Comparison of ENCODE assay signal across 23 cellular contexts in genomic region chr10:4088354-4089066, GRCh38.
"Had no signal": no experiment of that assay in that cellular context is flagged by ENCODE, and none has a peak within 500 bp of the region (broad histone marks: within the 10 kb centered on the region; RNA-seq: fewer than 3 reads in every experiment).

No MANE protein-coding gene starts in this region.

- H3K27ac ChIP-seq: colonic mucosa, dorsolateral prefrontal cortex, lower lobe of right lung, parathyroid adenoma, testis, uterus, WERI-Rb-1 had no signal

- H3K9ac ChIP-seq: parathyroid adenoma had no signal

- ATAC-seq: effector memory CD8-positive, alpha-beta T cell; esophagus mucosa; left lobe of liver; lower lobe of right lung; mucosa of descending colon; right cardiac atrium; stimulated activated memory B cell treated with anti-CD40 and anti-IgM and Interleukin-4, amounts not matched to agents 10 μg/mL and 1 μg/mL and 100 μg/mL, for 72 hours had no signal

- H2AFZ ChIP-seq: parathyroid adenoma had no signal

- H3K4me1 ChIP-seq: colonic mucosa, parathyroid adenoma, uterus had no signal

- H3K27me3 ChIP-seq: colonic mucosa, testis, uterus had no signal

- H3K36me3 ChIP-seq: colonic mucosa, lower lobe of right lung, uterus, WERI-Rb-1 had no signal

- DNase-seq: activated gamma-delta T cell treated with Interleukin-2 at 50 U/mL for 16 hours; activated naive CD8-positive, alpha-beta T cell treated with anti-CD3 and anti-CD28 coated beads, Interleukin-2, amount 10 ng/mL, durations not matched to agents 7 days and 5 days; activated T-cell treated with anti-CD3 and anti-CD28 coated beads, Interleukin-2, amount 50 U/mL, for 24 hours; amniotic stem cell; colonic mucosa; dorsolateral prefrontal cortex; effector memory CD8-positive, alpha-beta T cell; foreskin melanocyte; immature natural killer cell; lower lobe of right lung; mesendoderm; mucosa of descending colon; nucleus accumbens; right cardiac atrium; T-helper 1 cell; testis; trophoblast cell; uterus; WERI-Rb-1 had no signal

- H3K9me3 ChIP-seq: colonic mucosa, lower lobe of right lung, mucosa of descending colon, testis, uterus had no signal

- H3K4me3 ChIP-seq: colonic mucosa, dorsolateral prefrontal cortex, lower lobe of right lung, mucosa of descending colon, testis, uterus had no signal
